21 cellular contexts compared by ENCODE assay signal in genomic region chr3:40745381-40746106, GRCh38.
"Had no signal": no experiment of that assay in that cellular context is flagged by ENCODE, and none has a peak within 500 bp of the region (broad histone marks: within the 10 kb centered on the region; RNA-seq: fewer than 3 reads in every experiment).

No MANE protein-coding gene starts in this region.

- DNase-seq: activated CD4-positive, alpha-beta T cell treated with anti-CD3 and anti-CD28 coated beads, Interleukin-2, amount 10 ng/mL, durations not matched to agents 7 days and 5 days; activated CD4-positive, CD25-positive, alpha-beta regulatory T cell treated with anti-CD3 and anti-CD28 coated beads, Interleukin-2, amount 50 U/mL, for 72 hours; activated CD8-positive, alpha-beta memory T cell treated with anti-CD3 and anti-CD28 coated beads, Interleukin-2, amount 10 ng/mL, durations not matched to agents 7 days and 5 days; activated CD8-positive, alpha-beta T cell treated with anti-CD3 and anti-CD28 coated beads for 36 hours; activated effector memory CD4-positive, alpha-beta T cell treated with anti-CD3 and anti-CD28 coated beads, Interleukin-2, amount 50 U/mL, for 16 hours; activated naive CD4-positive, alpha-beta T cell treated with anti-CD3 and anti-CD28 coated beads, Interleukin-2, amount 50 U/mL, for 16 hours; activated T-cell treated with anti-CD3 and anti-CD28 coated beads for 4 hours; anterior cingulate cortex; central memory CD4-positive, alpha-beta T cell; effector memory CD4-positive, alpha-beta T cell; foreskin melanocyte; hippocampal formation; right lobe of liver; small intestine; stimulated activated CD4-positive, alpha-beta T cell treated with anti-CD3 and anti-CD28 coated beads, Interleukin-15, amount 100 ng/mL, for 24 hours; stimulated activated naive CD4-positive, alpha-beta T cell; substantia nigra; T-cell; thyroid gland; upper lobe of right lung; WERI-Rb-1 had no signal

- H3K4me3 ChIP-seq: right lobe of liver, thyroid gland, upper lobe of right lung had no signal

- H3K36me3 ChIP-seq: right lobe of liver, thyroid gland, upper lobe of right lung, WERI-Rb-1 had no signal

- H3K27me3 ChIP-seq: right lobe of liver, thyroid gland, upper lobe of right lung had no signal

- FAIRE-seq: small intestine had no signal
